ENCODE assay signal across 9 cellular contexts in genomic region chr2:178072000-178072382, GRCh38. TPM values are rescaled to one million over a fixed set of nuclear protein-coding genes. Genes with fewer than 3 reads are reported as not detected.
A peak's percentile ranks its signal among the peaks of the same experiment; 100 is the strongest.
DNase-seq lines count a peak whose midpoint lies in the region; TF ChIP-seq lines count a peak whose summit lies in the region.
"Had no signal": no experiment of that assay in that cellular context is flagged by ENCODE, and none has a peak within 500 bp of the region (broad histone marks: within the 10 kb centered on the region; RNA-seq: fewer than 3 reads in every experiment).

No MANE protein-coding gene starts in this region.

- H3K36me3 Mint-ChIP-seq in endothelial cell (ENCODE audit: low read depth, unreplicated experiment): no peaks in the 10 kb centered on the region
- H3K36me3 Mint-ChIP-seq: CD8-positive, alpha-beta T cell had no signal

- no peak overlapping the region for H3K9ac ChIP-seq in neuronal stem cell (ENCODE audit: low read depth, low read length, poor library complexity)

- peak overlapping the region; percentile 95 for H2AFZ ChIP-seq in neuronal stem cell (ENCODE audit: low read length)

- H3K4me2 ChIP-seq in neuronal stem cell (ENCODE audit: insufficient read depth, low read length, poor library complexity, severe bottlenecking): no peak overlapping the region

- H3K27me3 ChIP-seq in neuronal stem cell (ENCODE audit: control insufficient read depth in 3 of 3, insufficient read depth in 3 of 3, low read depth in 1 of 3, low read length in 3 of 3): peaks cover 0 to 52% (median 7%) of the 10 kb centered on the region in 3 experiments

- DNase-seq in AG09309 (ENCODE audit: low read depth): no peak
- DNase-seq in LNCaP clone FGC (ENCODE audit: low read depth): no peak
- DNase-seq in endothelial cell (ENCODE audit: low spot score): no peak
- no peak for DNase-seq in neuronal stem cell (ENCODE audit: low spot score)
- DNase-seq in NOMO-1 (lab: John Stamatoyannopoulos, UW; ENCODE audit: unreplicated experiment in 2 of 2): no peak
- no peak for DNase-seq in iPS-NIHi7 (ENCODE audit: extremely low spot score)
- DNase-seq in LoVo (ENCODE audit: low spot score): no peak
- no peak for DNase-seq in cerebellum (ENCODE audit: low spot score)

- no peaks in the 10 kb centered on the region for H3K9me3 ChIP-seq in neuronal stem cell (replicated peaks in 1 of 2; ENCODE audit: control insufficient read depth in 2 of 2, insufficient read depth in 1 of 2, low read depth in 1 of 2, low read length in 2 of 2)

- peaks cover 5% of the 10 kb centered on the region for H3K4me1 Mint-ChIP-seq in endothelial cell (ENCODE audit: unreplicated experiment)

- no peak overlapping the region for H2BK15ac ChIP-seq in neuronal stem cell (ENCODE audit: low read length)

- no peak overlapping the region for H2BK12ac ChIP-seq in neuronal stem cell (ENCODE audit: low read length)

- peaks cover 3 to 4% of the 10 kb centered on the region in 2 donors for H3K4me1 ChIP-seq in neuronal stem cell (ENCODE audit: control insufficient read depth in 2 of 2, insufficient read depth in 1 of 2, low read depth in 1 of 2, low read length in 2 of 2)

- no peak overlapping the region for H2BK5ac ChIP-seq in neuronal stem cell (ENCODE audit: low read length)

- no peak overlapping the region for H3K27ac Mint-ChIP-seq in endothelial cell (ENCODE audit: unreplicated experiment)
- H3K27ac Mint-ChIP-seq: CD8-positive, alpha-beta T cell had no signal

- peak overlapping the region; percentile 86 for H2AK5ac ChIP-seq in neuronal stem cell (ENCODE audit: low read depth, low read length)

- no peaks in the 10 kb centered on the region for H3K9me3 Mint-ChIP-seq in endothelial cell (ENCODE audit: unreplicated experiment)
- H3K9me3 Mint-ChIP-seq: CD8-positive, alpha-beta T cell had no signal

- H2BK120ac ChIP-seq in neuronal stem cell (ENCODE audit: low read depth, low read length): no peak overlapping the region

- no peak overlapping the region for H3K4ac ChIP-seq in neuronal stem cell (ENCODE audit: low read length)

- H3K27me3 Mint-ChIP-seq in endothelial cell (ENCODE audit: unreplicated experiment): peaks cover 1% of the 10 kb centered on the region

- no peak overlapping the region for H4K8ac ChIP-seq in neuronal stem cell (ENCODE audit: low read depth, low read length)

- H4K91ac ChIP-seq in neuronal stem cell (ENCODE audit: low read depth, low read length, poor library complexity): no peak overlapping the region

- TF ChIP-seq CTCF in AG09309 (IDR thresholded peaks at IDR 0.05; ENCODE audit: control insufficient read depth, insufficient read depth, low read depth, low read length, missing control alignments): no peak
- TF ChIP-seq CTCF in LNCaP clone FGC (IDR thresholded peaks at IDR 0.05; ENCODE audit: control insufficient read depth, extremely low read depth, insufficient read depth): no peak
- TF ChIP-seq CTCF in endothelial cell (IDR thresholded peaks at IDR 0.05; ENCODE audit: unreplicated experiment): no peak

- H3K18ac ChIP-seq in neuronal stem cell (ENCODE audit: low read length): peak overlapping the region; percentile 19

- no CpG with 5 or more reads among the region's 11 CpGs for WGBS in neuronal stem cell (ENCODE audit: extremely low coverage in 2 of 2, insufficient read length in 2 of 2, insufficient replicate concordance in 1 of 2), 2 donors

- H3K27ac ChIP-seq in neuronal stem cell (replicated peaks; ENCODE audit: low read length): no peak overlapping the region

- H3K79me1 ChIP-seq in neuronal stem cell (ENCODE audit: low read depth, low read length): peaks cover 3% of the 10 kb centered on the region

- H3K36me3 ChIP-seq in neuronal stem cell (replicated peaks in 1 of 2; ENCODE audit: control insufficient read depth in 2 of 2, insufficient read depth in 2 of 2, low read length in 2 of 2): no peaks in the 10 kb centered on the region

- H3K4me3 Mint-ChIP-seq in endothelial cell (ENCODE audit: unreplicated experiment): peak overlapping the region; percentile 88
- H3K4me3 Mint-ChIP-seq: CD8-positive, alpha-beta T cell had no signal

- H3K23ac ChIP-seq in neuronal stem cell (ENCODE audit: low read depth, low read length, poor library complexity): peak overlapping the region; percentile 95

- H3K4me3 ChIP-seq in AG09309 (ENCODE audit: control insufficient read depth, low read depth, low read length): peak overlapping the region; percentile 68; the same call in 1 of the 2 replicates
- peak overlapping the region; percentile 48 for H3K4me3 ChIP-seq in LNCaP clone FGC (ENCODE audit: low read depth, low read length)
- H3K4me3 ChIP-seq in neuronal stem cell (ENCODE audit: low read length in 2 of 2): no peak overlapping the region

- peak overlapping the region; percentile 92 for H3K14ac ChIP-seq in neuronal stem cell (ENCODE audit: low read length)

RNA-seq across cellular contexts. Expression of gene PDE11A, which starts 0.6 kb away (rescaled TPM):
- 1.7 TPM for total RNA-seq in endothelial cell (ENCODE audit: unreplicated experiment)
- polyA plus RNA-seq in neuronal stem cell (2013, experiment 1 of 2): 0.08 TPM
- polyA plus RNA-seq in neuronal stem cell (2013, experiment 2 of 2): 0.08 TPM
- total RNA-seq in cerebellum: 14.3 TPM
- total RNA-seq: CD8-positive, alpha-beta T cell had no signal

RNA-seq across cellular contexts. Expression of gene RBM45, which starts 40.2 kb away (rescaled TPM):
- total RNA-seq in endothelial cell (ENCODE audit: unreplicated experiment) (17.0 TPM), cerebellum (24.0 TPM)
- 16.6 TPM for polyA plus RNA-seq in neuronal stem cell (2013, experiment 1 of 2)
- 15.2 TPM for polyA plus RNA-seq in neuronal stem cell (2013, experiment 2 of 2)

Comparison
In these comparisons a context has a peak if more than half of its experiments do, and no peak if none do; other contexts are left out.
1. H3K4me3 ChIP-seq: peak in AG09309 (single experiment) and LNCaP clone FGC (single experiment); none in neuronal stem cell (0 of 2).